In the genomic region with DNA sequence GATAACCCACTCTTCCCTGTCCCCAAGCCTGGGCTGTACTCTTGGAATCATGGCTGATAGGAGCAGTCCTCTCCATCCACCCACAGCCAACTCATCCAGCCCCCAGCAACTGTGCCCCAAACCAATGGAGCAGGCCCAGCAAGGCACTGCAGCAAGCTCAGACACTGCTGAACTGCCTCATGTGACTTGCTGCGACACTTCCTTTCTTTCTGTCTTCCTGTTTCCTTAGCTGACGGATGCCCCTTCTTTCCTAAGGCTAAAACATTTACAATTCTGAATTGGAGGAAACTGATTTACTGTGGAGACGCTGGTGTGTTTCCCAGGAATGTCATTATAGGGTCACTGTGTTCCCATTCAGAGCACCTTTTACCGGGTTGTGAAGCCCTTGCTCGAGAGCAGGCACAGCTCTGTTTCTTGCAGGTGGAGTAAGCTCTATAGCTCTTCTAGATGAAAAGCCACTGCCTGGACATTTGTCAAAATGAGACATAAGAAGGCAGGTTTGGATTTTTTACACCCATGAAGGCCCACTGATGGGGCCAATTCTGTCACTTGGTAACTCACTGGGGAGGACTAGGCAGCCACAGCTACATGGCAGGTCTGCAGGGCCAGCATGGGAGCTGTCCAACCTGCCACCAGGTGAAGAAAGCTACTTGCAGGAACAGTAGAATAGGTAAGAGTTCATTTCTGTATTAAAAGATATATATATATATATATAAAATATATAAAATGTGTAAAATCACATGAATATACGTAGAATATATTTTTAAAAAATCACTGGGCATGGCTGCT, we compare ENCODE assay signal across 20 cellular contexts. TPM values are rescaled to one million over a fixed set of nuclear protein-coding genes. Genes with fewer than 3 reads are reported as not detected.
DNase-seq lines count a peak whose midpoint lies in the region; ATAC-seq and TF ChIP-seq lines count a peak whose summit lies in the region.
"Had no signal": no experiment of that assay in that cellular context is flagged by ENCODE, and none has a peak within 500 bp of the region (broad histone marks: within the 10 kb centered on the region; RNA-seq: fewer than 3 reads in every experiment).

No MANE protein-coding gene starts in this region.

- H3K27me3 ChIP-seq in heart left ventricle (no peaks in the 10 kb centered on the region), right lobe of liver (no peaks in the 10 kb centered on the region)

- H3K4me3 Mint-ChIP-seq in stimulated activated effector memory CD8-positive, alpha-beta T cell treated with anti-CD3 and anti-CD28 coated beads, Interleukin-12 subunit alpha, Interleukin-12 subunit beta, amount 100 ng/mL, for 72 hours = no peak overlapping the region
- H3K4me3 Mint-ChIP-seq: brain, nephron progenitor cell, T-cell had no signal

- H3K27ac ChIP-seq in heart left ventricle (peak overlapping the region in 11 of 12 donors; percentile 6 to 80 (median 54)), right lobe of liver (peak overlapping the region in 2 of 3 donors; percentile 45 to 55)

- peak; percentile 31 to 92 (median 50) for ATAC-seq in heart left ventricle
- ATAC-seq in Right ventricle myocardium inferior = no peak
- ATAC-seq in right lobe of liver = peak; percentile 59 to 81 (median 75)
- no peak for ATAC-seq in stimulated activated effector memory CD8-positive, alpha-beta T cell treated with anti-CD3 and anti-CD28 coated beads, Interleukin-12 subunit alpha, Interleukin-12 subunit beta, amount 100 ng/mL, for 72 hours
- no peak for ATAC-seq in GM19395 (IDR thresholded peaks at IDR 0.05; ENCODE audit: unreplicated experiment)
- ATAC-seq in HG03457 (IDR thresholded peaks at IDR 0.05; ENCODE audit: unreplicated experiment) = no peak
- ATAC-seq: T-cell had no signal

- TF ChIP-seq POLR2A in heart left ventricle (IDR thresholded peaks at IDR 0.05) = no peak
- no peak for TF ChIP-seq POLR2A in right lobe of liver (IDR thresholded peaks at IDR 0.05)

- no peak for DNase-seq in heart left ventricle
- DNase-seq in Right ventricle myocardium inferior (ENCODE audit: missing footprints) = no peak
- DNase-seq in dermis blood vessel endothelial cell = peak; percentile 83
- DNase-seq in right lobe of liver = no peak
- DNase-seq in stimulated activated effector memory CD8-positive, alpha-beta T cell treated with anti-CD3 and anti-CD28 coated beads, Interleukin-12 subunit alpha, Interleukin-12 subunit beta, amount 100 ng/mL, for 72 hours (ENCODE audit: low spot score in 2 of 2) = no peak
- no peak for DNase-seq in OCI-M2 (lab: John Stamatoyannopoulos, UW; ENCODE audit: unreplicated experiment)
- DNase-seq: DMS79 treated with DMSO at 0.1 percent for 48 hours; effector memory CD4-positive, alpha-beta T cell; glutamatergic neuron; H7; MV-4-11; NCI-H146; NCI-H2171 treated with DMSO at 0.1 percent for 48 hours; NCI-H524; nephron progenitor cell; NK-92 treated with Interleukin-12 subunit alpha and Interleukin-12 subunit beta, amount 100 ng/mL, for 24 hours; T-cell had no signal

- H3K36me3 ChIP-seq in heart left ventricle = peaks cover 0 to 66% (median 48%) of the 10 kb centered on the region in 9 donors
- peaks cover 0 to 15% (median 1%) of the 10 kb centered on the region in 4 donors for H3K36me3 ChIP-seq in right lobe of liver

- H3K9me3 ChIP-seq in heart left ventricle (no peaks in the 10 kb centered on the region), right lobe of liver (no peaks in the 10 kb centered on the region)

- H3K4me1 ChIP-seq in heart left ventricle (peaks cover 0 to 39% (median 17%) of the 10 kb centered on the region in 12 donors), right lobe of liver (no peaks in the 10 kb centered on the region)

- peak overlapping the region; percentile 73 for H3K27ac Mint-ChIP-seq in stimulated activated effector memory CD8-positive, alpha-beta T cell treated with anti-CD3 and anti-CD28 coated beads, Interleukin-12 subunit alpha, Interleukin-12 subunit beta, amount 100 ng/mL, for 72 hours
- H3K27ac Mint-ChIP-seq: brain, nephron progenitor cell, T-cell had no signal

- no peaks in the 10 kb centered on the region for H3K9me3 Mint-ChIP-seq in stimulated activated effector memory CD8-positive, alpha-beta T cell treated with anti-CD3 and anti-CD28 coated beads, Interleukin-12 subunit alpha, Interleukin-12 subunit beta, amount 100 ng/mL, for 72 hours
- H3K9me3 Mint-ChIP-seq: brain, nephron progenitor cell, T-cell had no signal

- H3K36me3 Mint-ChIP-seq in stimulated activated effector memory CD8-positive, alpha-beta T cell treated with anti-CD3 and anti-CD28 coated beads, Interleukin-12 subunit alpha, Interleukin-12 subunit beta, amount 100 ng/mL, for 72 hours = peaks cover 29% of the 10 kb centered on the region

- H3K4me1 Mint-ChIP-seq in stimulated activated effector memory CD8-positive, alpha-beta T cell treated with anti-CD3 and anti-CD28 coated beads, Interleukin-12 subunit alpha, Interleukin-12 subunit beta, amount 100 ng/mL, for 72 hours = no peaks in the 10 kb centered on the region

- intact Hi-C loops in heart left ventricle (cut with DNase I) (no loop called here), Right ventricle myocardium inferior (cut with DNase I) (no loop called here), right lobe of liver (cut with DNase I) (no loop called here)

- WGBS in heart left ventricle, 4 donors = 66 to 79% (median 72%) methylated on average over 6 of the region's 6 CpGs
- 80% methylated on average over 6 of the region's 6 CpGs for WGBS in right lobe of liver (ENCODE audit: insufficient coverage, low coverage, low lambda C conversion rate, missing lambda C conversion rate)

- no peak for TF ChIP-seq CTCF in heart left ventricle (IDR thresholded peaks at IDR 0.05)
- TF ChIP-seq CTCF in right lobe of liver (IDR thresholded peaks at IDR 0.05) = no peak

- H3K4me3 ChIP-seq in heart left ventricle (no peak overlapping the region), right lobe of liver (no peak overlapping the region)

RNA-seq across cellular contexts. Expression of a gene that starts 27.4 kb away (rescaled TPM):
- 10 to 100 TPM; 23.2 to 46.6 (median 32.0) TPM for total RNA-seq in heart left ventricle
- 10 to 100 TPM; 59.2 to 59.7 TPM for polyA plus RNA-seq in heart left ventricle
- total RNA-seq in Right ventricle myocardium inferior = 35.3 TPM
- 20.4 and 30.0 TPM in 2 replicates for total RNA-seq in dermis blood vessel endothelial cell
- total RNA-seq in right lobe of liver = 10 to 100 TPM; 10.8 to 20.6 (median 11.7) TPM

RNA-seq across cellular contexts. Expression of a gene that starts 59.8 kb away (rescaled TPM):
- total RNA-seq in heart left ventricle = 10 to 100 TPM; 20.2 to 45.2 (median 34.7) TPM
- 10 to 100 TPM; 40.5 to 42.2 TPM for polyA plus RNA-seq in heart left ventricle
- total RNA-seq in Right ventricle myocardium inferior = 28.4 TPM
- total RNA-seq in dermis blood vessel endothelial cell = 13.3 and 22.0 TPM in 2 replicates
- total RNA-seq in right lobe of liver = 10 to 100 TPM; 10.1 to 34.2 (median 14.8) TPM

Comparison
In these comparisons a context has a peak if more than half of its experiments do, and no peak if none do; other contexts are left out.
1. ATAC-seq: peak in heart left ventricle (4 of 4) and right lobe of liver (4 of 4); none in Right ventricle myocardium inferior (single experiment), stimulated activated effector memory CD8-positive, alpha-beta T cell treated with anti-CD3 and anti-CD28 coated beads, Interleukin-12 subunit alpha, Interleukin-12 subunit beta, amount 100 ng/mL, for 72 hours (single experiment), GM19395 (single experiment) and HG03457 (single experiment).